11 cellular contexts compared by ENCODE assay signal in the genomic region with DNA sequence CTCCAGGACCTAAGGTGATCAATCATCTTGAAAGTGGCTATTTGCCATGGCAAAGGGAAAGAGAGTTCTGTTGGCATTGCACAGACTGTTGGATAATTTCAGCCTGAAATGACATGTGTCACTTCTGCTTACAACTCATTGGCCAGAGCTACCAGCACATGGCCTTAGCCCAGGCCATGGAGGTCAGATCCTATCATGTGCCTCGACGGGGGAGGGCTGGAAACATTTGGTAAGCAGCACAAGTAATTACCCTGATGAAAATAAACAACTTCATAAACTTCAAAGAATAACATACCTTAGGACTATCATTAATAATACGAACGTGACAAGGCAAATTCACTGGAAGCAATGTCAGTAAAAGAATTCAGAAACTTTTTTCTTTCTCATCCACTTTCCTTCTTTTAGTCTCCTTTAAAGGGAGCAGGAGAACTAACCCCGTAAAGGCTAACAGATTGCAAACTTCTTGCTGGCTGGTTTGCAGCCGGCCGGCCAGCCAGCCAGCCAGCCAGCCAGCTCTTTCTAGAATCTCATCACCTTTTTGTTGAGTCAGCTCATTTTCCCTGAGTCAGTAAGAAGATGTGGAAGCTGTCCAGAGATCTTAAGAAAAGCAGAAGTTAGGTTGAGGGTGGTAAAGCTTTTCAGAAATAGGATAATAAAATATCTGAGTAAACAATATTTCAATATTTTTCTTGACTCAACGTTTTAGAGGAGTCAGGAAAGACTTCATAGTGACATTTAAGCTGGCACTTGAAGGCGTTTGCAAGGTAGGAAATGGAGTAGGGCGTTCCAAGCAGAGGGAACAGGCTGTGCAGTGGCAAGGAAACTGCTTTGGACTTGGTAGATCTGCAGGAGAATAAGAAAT. TPM values are rescaled to one million over a fixed set of nuclear protein-coding genes. Genes with fewer than 3 reads are reported as not detected.
DNase-seq lines count a peak whose midpoint lies in the region; ATAC-seq and TF ChIP-seq lines count a peak whose summit lies in the region.
"Had no signal": no experiment of that assay in that cellular context is flagged by ENCODE, and none has a peak within 500 bp of the region (broad histone marks: within the 10 kb centered on the region; RNA-seq: fewer than 3 reads in every experiment).

No MANE protein-coding gene starts in this region.

- H3K4me3 Mint-ChIP-seq in activated naive CD4-positive, alpha-beta T cell treated with anti-CD3 and anti-CD28 coated beads for 36 hours: no peak overlapping the region

- peaks cover 12% of the 10 kb centered on the region for H3K27me3 Mint-ChIP-seq in activated naive CD4-positive, alpha-beta T cell treated with anti-CD3 and anti-CD28 coated beads for 36 hours (ENCODE audit: low read depth)

- H3K4me3 ChIP-seq in skeletal muscle cell (ENCODE audit: low read depth, low read length): no peak overlapping the region
- H3K4me3 ChIP-seq: tibial nerve had no signal

- intact Hi-C loops in activated naive CD4-positive, alpha-beta T cell treated with anti-CD3 and anti-CD28 coated beads for 36 hours (cut with micrococcal nuclease): no loop called here

- H3K9me3 Mint-ChIP-seq in activated naive CD4-positive, alpha-beta T cell treated with anti-CD3 and anti-CD28 coated beads for 36 hours: no peaks in the 10 kb centered on the region

- ATAC-seq in HG02885 (IDR thresholded peaks at IDR 0.05; ENCODE audit: poor library complexity, unreplicated experiment) (no peak), HG02798 (IDR thresholded peaks at IDR 0.05; ENCODE audit: poor library complexity, unreplicated experiment) (no peak), GM19035 (IDR thresholded peaks at IDR 0.05; ENCODE audit: unreplicated experiment) (no peak)

- CTCF ChIA-PET in HEK293T (lab: Yijun Ruan, JAX): no interaction called here
- CTCF ChIA-PET in activated naive CD4-positive, alpha-beta T cell treated with anti-CD3 and anti-CD28 coated beads for 36 hours (lab: Charles Lee): interaction anchor here (1.8 kb wide), 1 partner anchor 165 kb away, joined by 9 read pairs; no protein-coding TSS in a partner anchor

- no peaks in the 10 kb centered on the region for H3K4me1 Mint-ChIP-seq in activated naive CD4-positive, alpha-beta T cell treated with anti-CD3 and anti-CD28 coated beads for 36 hours (ENCODE audit: low read depth)

- DNase-seq in HEK293T (ENCODE audit: extremely low spot score) (no peak), astrocyte of the hippocampus (ENCODE audit: low read depth, low spot score) (peak; percentile 61), hippocampal formation (lab: John Stamatoyannopoulos, UW) (peak; percentile 18 to 67), skeletal muscle cell (ENCODE audit: low read depth) (peak; percentile 28)
- no peak for DNase-seq in activated naive CD4-positive, alpha-beta T cell treated with anti-CD3 and anti-CD28 coated beads for 36 hours
- DNase-seq: GOT3 had no signal

- H3K27ac Mint-ChIP-seq in activated naive CD4-positive, alpha-beta T cell treated with anti-CD3 and anti-CD28 coated beads for 36 hours: no peak overlapping the region
- H3K27ac Mint-ChIP-seq: progenitor cell of endocrine pancreas had no signal

- POLR2A ChIA-PET in HEK293T (lab: Yijun Ruan, JAX): interaction anchor here (1.4 kb wide), 1 partner anchor 32 kb away, joined by 4 read pairs; the partner anchor contains the start of gene CNRIP1

- no peaks in the 10 kb centered on the region for H3K36me3 Mint-ChIP-seq in activated naive CD4-positive, alpha-beta T cell treated with anti-CD3 and anti-CD28 coated beads for 36 hours (ENCODE audit: low read depth)

TF ChIP-seq in HEK293T, 16 proteins besides CTCF, POLR2A, EP300 and RAD21:
- TF ChIP-seq BHLHE40 (IDR thresholded peaks at IDR 0.05; ENCODE audit: borderline replicate concordance): no peak
- 0 out of 2 replicates have a peak, but pooled peaks have one; percentile 11 for TF ChIP-seq L3MBTL2 (conservative IDR thresholded peaks at IDR 0.05)
- peak; percentile 43 for TF ChIP-seq PKNOX1 (IDR thresholded peaks at IDR 0.05)
- no peak for TF ChIP-seq ZNF384 (IDR thresholded peaks at IDR 0.05)

RNA-seq across cellular contexts. Expression of gene CNRIP1, which starts 31.9 kb away (rescaled TPM):
- total RNA-seq in activated naive CD4-positive, alpha-beta T cell treated with anti-CD3 and anti-CD28 coated beads for 36 hours: not detected
- total RNA-seq: progenitor cell of endocrine pancreas had no signal

RNA-seq across cellular contexts. Expression of gene PPP3R1, which starts 35.5 kb away (rescaled TPM):
- total RNA-seq in activated naive CD4-positive, alpha-beta T cell treated with anti-CD3 and anti-CD28 coated beads for 36 hours: 10 to 100 TPM; 61.3 to 63.5 TPM

Comparison
In these comparisons a context has a peak if more than half of its experiments do, and no peak if none do; other contexts are left out.
1. DNase-seq: peak in astrocyte of the hippocampus (single experiment), hippocampal formation (2 of 2) and skeletal muscle cell (single experiment); none in HEK293T (single experiment) and activated naive CD4-positive, alpha-beta T cell treated with anti-CD3 and anti-CD28 coated beads for 36 hours (single experiment).